ENCODE assay signal across 10 cellular contexts in genomic region chr1:59638172-59638800, GRCh38.
DNase-seq lines count a peak whose midpoint lies in the region; ATAC-seq, FAIRE-seq and TF ChIP-seq lines count a peak whose summit lies in the region.
"Had no signal": no experiment of that assay in that cellular context is flagged by ENCODE, and none has a peak within 500 bp of the region (broad histone marks: within the 10 kb centered on the region; RNA-seq: fewer than 3 reads in every experiment).

No MANE protein-coding gene starts in this region.

- H3K27me3 ChIP-seq in H1 (replicated peaks in 1 of 4; ENCODE audit: control insufficient read depth in 3 of 4, extremely low read depth in 1 of 4, insufficient read depth in 3 of 4, low read length in 3 of 4) = no peaks in the 10 kb centered on the region
- H3K27me3 ChIP-seq in lower lobe of right lung (ENCODE audit: low read depth) = no peaks in the 10 kb centered on the region

- H3K9me3 ChIP-seq in H1 (ENCODE audit: insufficient read depth in 2 of 2, low read depth in 1 of 2, low read length in 1 of 2) (no peaks in the 10 kb centered on the region), lower lobe of right lung (no peaks in the 10 kb centered on the region)

- no peaks in the 10 kb centered on the region for H3K79me1 ChIP-seq in H1 (ENCODE audit: low read depth, low read length)

- H3K4me1 ChIP-seq in H1 (replicated peaks in 1 of 4; ENCODE audit: control insufficient read depth in 3 of 4, insufficient read depth in 4 of 4, low read length in 3 of 4) = peaks cover 0 to 3% (median 0%) of the 10 kb centered on the region in 4 experiments; a peak in 2 of 7 replicates
- H3K4me1 ChIP-seq in lower lobe of right lung = peaks cover 5% of the 10 kb centered on the region

- no peaks in the 10 kb centered on the region for H3K79me2 ChIP-seq in H1 (ENCODE audit: control insufficient read depth in 1 of 2, insufficient read depth in 2 of 2, low read length in 2 of 2)

- TF ChIP-seq RAD21 in H1 (IDR thresholded peaks at IDR 0.05 in 1 of 2, conservative IDR thresholded peaks at IDR 0.05 in 1 of 2; ENCODE audit: low read depth in 2 of 2, low read length in 2 of 2) = no peak

- H2AFZ ChIP-seq in H1 (ENCODE audit: low read length) = no peak overlapping the region

- no peak for TF ChIP-seq CTCF in H1 (IDR thresholded peaks at IDR 0.05; ENCODE audit: control extremely low read depth in 1 of 3, insufficient read depth in 1 of 3, low read depth in 1 of 3, low read length in 3 of 3)
- no peak for TF ChIP-seq CTCF in lower lobe of right lung (IDR thresholded peaks at IDR 0.05)

- no peak overlapping the region for H3K4ac ChIP-seq in H1 (replicated peaks; ENCODE audit: insufficient read length, low read depth, low read length)

- H3K27ac ChIP-seq in H1 (ENCODE audit: low read depth, low read length) = no peak overlapping the region
- no peak overlapping the region for H3K27ac ChIP-seq in lower lobe of right lung

- WGBS in H1 (ENCODE audit: extremely low coverage in 1 of 2, insufficient coverage in 1 of 2, insufficient read length in 1 of 2, insufficient replicate concordance in 2 of 2, low coverage in 1 of 2, low lambda C conversion rate in 2 of 2, missing lambda C conversion rate in 1 of 2), 2 experiments = 84% methylated on average over 2 of the region's 2 CpGs; no CpG with 5 or more reads in 1 of the 2 experiments

- H2AK5ac ChIP-seq in H1 (ENCODE audit: low read depth, low read length) = no peak overlapping the region

- H3K18ac ChIP-seq in H1 (ENCODE audit: extremely low read depth, low read length) = no peak overlapping the region

- H4K20me1 ChIP-seq in H1 (replicated peaks in 1 of 2; ENCODE audit: control insufficient read depth in 1 of 2, insufficient read depth in 2 of 2, low read length in 2 of 2) = no peaks in the 10 kb centered on the region

- DNase-seq in AG08396 (ENCODE audit: low spot score) = peak; percentile 70
- peak; percentile 27 for DNase-seq in HT1080 (ENCODE audit: low read depth)
- no peak for DNase-seq in H1 (ENCODE audit: low read depth in 1 of 2, low spot score in 2 of 2)
- DNase-seq in lower lobe of right lung = no peak
- no peak for DNase-seq in activated T-cell treated with anti-CD3 and anti-CD28 coated beads, Interleukin-2, amount 50 U/mL, for 48 hours
- DNase-seq in Ammon's horn (ENCODE audit: low spot score) = no peak
- no peak for DNase-seq in RPMI8226
- no peak for DNase-seq in cortex of kidney (lab: John Stamatoyannopoulos, UW)
- DNase-seq: CD8-positive, alpha-beta memory T cell; effector memory CD4-positive, alpha-beta T cell had no signal

- H3K4me2 ChIP-seq in H1 (ENCODE audit: insufficient read depth in 1 of 2, low read depth in 2 of 2, low read length in 2 of 2) = no peak overlapping the region

- no peak overlapping the region for H3K14ac ChIP-seq in H1 (ENCODE audit: insufficient read length)

- no peak overlapping the region for H3K23ac ChIP-seq in H1 (ENCODE audit: insufficient read length)

- no peak overlapping the region; the same call in 1 of the 2 replicates for H2BK12ac ChIP-seq in H1 (ENCODE audit: low read depth, low read length)

- H2BK120ac ChIP-seq in H1 (replicated peaks; ENCODE audit: low read depth, low read length) = no peak overlapping the region

- intact Hi-C loops in lower lobe of right lung (cut with DNase I) = no loop called here

- no peak overlapping the region for H3K4me3 ChIP-seq in H1 (ENCODE audit: extremely low read depth in 1 of 4, insufficient read depth in 2 of 4, low read depth in 3 of 4, low read length in 4 of 4)
- no peak overlapping the region for H3K4me3 ChIP-seq in lower lobe of right lung

- no peak for TF ChIP-seq EP300 in H1 (IDR thresholded peaks at IDR 0.05; ENCODE audit: borderline replicate concordance in 1 of 2, low read depth in 2 of 2, low read length in 2 of 2)

- H4K91ac ChIP-seq in H1 (replicated peaks; ENCODE audit: insufficient read length, low read length) = no peak overlapping the region

- H2BK20ac ChIP-seq in H1 (ENCODE audit: low read length) = no peak overlapping the region

- H3K23me2 ChIP-seq in H1 (ENCODE audit: low read depth, low read length) = no peaks in the 10 kb centered on the region

- FAIRE-seq in H1 (lab: Jason Lieb, UNC) = peak; percentile 28

- no peak overlapping the region for H3K9ac ChIP-seq in H1 (replicated peaks in 1 of 4; ENCODE audit: extremely low read depth in 1 of 4, low read depth in 3 of 4, low read length in 3 of 4)

- peak; percentile 26 to 53 for ATAC-seq in lower lobe of right lung

- H2BK5ac ChIP-seq in H1 (ENCODE audit: low read depth, low read length) = no peak overlapping the region

- H2BK15ac ChIP-seq in H1 (ENCODE audit: low read length) = no peak overlapping the region

- no peaks in the 10 kb centered on the region for H3K36me3 ChIP-seq in H1 (ENCODE audit: control insufficient read depth in 2 of 4, insufficient read depth in 4 of 4, low read length in 3 of 4)
- no peaks in the 10 kb centered on the region for H3K36me3 ChIP-seq in lower lobe of right lung

- POLR2A ChIA-PET in H1 (lab: Charles Lee; ENCODE audit: partially characterized antibody) = no interaction called here

- no peak overlapping the region for H4K5ac ChIP-seq in H1 (ENCODE audit: insufficient read length, low read depth, low read length)

- TF ChIP-seq POLR2A in H1 (IDR thresholded peaks at IDR 0.05; ENCODE audit: control extremely low read depth in 1 of 2, low read depth in 2 of 2, low read length in 2 of 2) = no peak

- CTCF ChIA-PET in H1 (lab: Charles Lee; ENCODE audit: partially characterized antibody) = interaction anchor here (0.8 kb wide), 2 partner anchors 18 to 71 kb away, joined by 3 read pairs; no protein-coding TSS in a partner anchor

- H3K56ac ChIP-seq in H1 (replicated peaks; ENCODE audit: insufficient read length, low read depth, low read length) = no peak overlapping the region

- H4K8ac ChIP-seq in H1 (ENCODE audit: extremely low read depth, insufficient read depth, low read length) = no peak overlapping the region

TF ChIP-seq in H1, 55 proteins besides CTCF, POLR2A, EP300 and RAD21:
- TF ChIP-seq ZNF274 (IDR thresholded peaks at IDR 0.05; ENCODE audit: borderline replicate concordance, extremely low read depth, low read length) (no peak), MAFK (IDR thresholded peaks at IDR 0.05; ENCODE audit: low read depth, low read length) (no peak), CEBPB (IDR thresholded peaks at IDR 0.05; ENCODE audit: low read depth, low read length) (no peak), BACH1 (IDR thresholded peaks at IDR 0.05; ENCODE audit: low read length) (no peak), E2F6 (IDR thresholded peaks at IDR 0.05) (no peak), RNF2 (IDR thresholded peaks at IDR 0.05; ENCODE audit: borderline replicate concordance, low read depth, low read length, missing control alignments, poor library complexity, severe bottlenecking) (no peak), ATF3 (IDR thresholded peaks at IDR 0.05; ENCODE audit: insufficient read depth, low read depth, low read length) (no peak), GTF2F1 (IDR thresholded peaks at IDR 0.05; ENCODE audit: borderline replicate concordance, low read depth, low read length) (no peak), CBX8 (IDR thresholded peaks at IDR 0.05; ENCODE audit: borderline replicate concordance, low read depth, low read length) (no peak), RXRA (IDR thresholded peaks at IDR 0.05; ENCODE audit: insufficient read depth, low read depth, low read length) (no peak), SUZ12 (IDR thresholded peaks at IDR 0.05; ENCODE audit: low read length) (no peak), FOSL1 (IDR thresholded peaks at IDR 0.05; ENCODE audit: insufficient read depth, low read depth, low read length) (no peak), GABPA (IDR thresholded peaks at IDR 0.05; ENCODE audit: borderline replicate concordance, insufficient read depth, low read length) (no peak), MAX (IDR thresholded peaks at IDR 0.05) (no peak), RFX5 (IDR thresholded peaks at IDR 0.05; ENCODE audit: borderline replicate concordance, low read depth, low read length) (no peak)

Comparison
In these comparisons a context has a peak if more than half of its experiments do, and no peak if none do; other contexts are left out.
1. DNase-seq: peak in AG08396 (single experiment) and HT1080 (single experiment); none in H1 (0 of 2), lower lobe of right lung (single experiment), activated T-cell treated with anti-CD3 and anti-CD28 coated beads, Interleukin-2, amount 50 U/mL, for 48 hours (0 of 2), Ammon's horn (single experiment), RPMI8226 (single experiment) and cortex of kidney (single experiment).